Comparison of ENCODE assay signal across 21 cellular contexts in genomic region chr7:7720750-7721621, GRCh38. TPM values are rescaled to one million over a fixed set of nuclear protein-coding genes. Genes with fewer than 3 reads are reported as not detected.
DNase-seq lines count a peak whose midpoint lies in the region; ATAC-seq and TF ChIP-seq lines count a peak whose summit lies in the region.
"Had no signal": no experiment of that assay in that cellular context is flagged by ENCODE, and none has a peak within 500 bp of the region (broad histone marks: within the 10 kb centered on the region; RNA-seq: fewer than 3 reads in every experiment).

No MANE protein-coding gene starts in this region.

- peaks cover 31% of the 10 kb centered on the region for H3K4me1 Mint-ChIP-seq in brain
- H3K4me1 Mint-ChIP-seq in stimulated activated effector memory CD8-positive, alpha-beta T cell treated with anti-CD3 and anti-CD28 coated beads, Interleukin-12 subunit alpha, Interleukin-12 subunit beta, amount 100 ng/mL, for 72 hours = peaks cover 13% of the 10 kb centered on the region

- no peaks in the 10 kb centered on the region for H3K27me3 Mint-ChIP-seq in brain
- H3K27me3 Mint-ChIP-seq: activated CD4-positive, alpha-beta T cell treated with anti-CD3 and anti-CD28 coated beads, Interleukin-2, amount 10 ng/mL, durations not matched to agents 7 days and 5 days; B cell; central memory CD8-positive, alpha-beta T cell; T-cell had no signal

- no peak overlapping the region for H3K4me3 Mint-ChIP-seq in brain
- H3K4me3 Mint-ChIP-seq in stimulated activated effector memory CD8-positive, alpha-beta T cell treated with anti-CD3 and anti-CD28 coated beads, Interleukin-12 subunit alpha, Interleukin-12 subunit beta, amount 100 ng/mL, for 72 hours = no peak overlapping the region
- H3K4me3 Mint-ChIP-seq: activated CD4-positive, alpha-beta T cell treated with anti-CD3 and anti-CD28 coated beads, Interleukin-2, amount 10 ng/mL, durations not matched to agents 7 days and 5 days; B cell; central memory CD8-positive, alpha-beta T cell; natural killer cell; T-cell had no signal

- no peak for TF ChIP-seq CTCF in brain (conservative IDR thresholded peaks at IDR 0.05)

- DNase-seq in NCI-H2107 treated with DMSO at 0.1 percent for 48 hours (lab: John Stamatoyannopoulos, UW; ENCODE audit: unreplicated experiment) (peak; percentile 58), NCI-H2107 (lab: John Stamatoyannopoulos, UW) (no peak), NCI-H526 (lab: John Stamatoyannopoulos, UW) (peak; percentile 63 to 82), erythroblast (lab: John Stamatoyannopoulos, UW) (no peak)
- no peak for DNase-seq in stimulated activated effector memory CD8-positive, alpha-beta T cell treated with anti-CD3 and anti-CD28 coated beads, Interleukin-12 subunit alpha, Interleukin-12 subunit beta, amount 100 ng/mL, for 72 hours (ENCODE audit: low spot score in 2 of 2)
- DNase-seq: activated CD4-positive, alpha-beta T cell treated with anti-CD3 and anti-CD28 coated beads, Interleukin-2, amount 10 ng/mL, durations not matched to agents 7 days and 5 days; activated naive CD4-positive, alpha-beta T cell; aorta; effector CD8-positive, alpha-beta T cell; mesenchymal stem cell; natural killer cell; NCI-H2227 treated with DMSO at 0.1 percent for 48 hours; OCI-M1; stimulated activated naive CD4-positive, alpha-beta T cell treated with Interleukin-2 at 50 U/mL for 16 hours; T-cell; upper lobe of right lung had no signal

- H3K27ac Mint-ChIP-seq in brain = peak overlapping the region in 4 of 5 experiments; percentile 77 to 98 (median 86)
- H3K27ac Mint-ChIP-seq in stimulated activated effector memory CD8-positive, alpha-beta T cell treated with anti-CD3 and anti-CD28 coated beads, Interleukin-12 subunit alpha, Interleukin-12 subunit beta, amount 100 ng/mL, for 72 hours = no peak overlapping the region
- H3K27ac Mint-ChIP-seq: activated CD4-positive, alpha-beta T cell treated with anti-CD3 and anti-CD28 coated beads, Interleukin-2, amount 10 ng/mL, durations not matched to agents 7 days and 5 days; B cell; natural killer cell; T-cell had no signal

- H3K36me3 Mint-ChIP-seq in brain = peaks cover 17% of the 10 kb centered on the region
- no peaks in the 10 kb centered on the region for H3K36me3 Mint-ChIP-seq in stimulated activated effector memory CD8-positive, alpha-beta T cell treated with anti-CD3 and anti-CD28 coated beads, Interleukin-12 subunit alpha, Interleukin-12 subunit beta, amount 100 ng/mL, for 72 hours
- H3K36me3 Mint-ChIP-seq: natural killer cell had no signal

- no peak for TF ChIP-seq POLR2A in erythroblast (IDR thresholded peaks at IDR 0.05; ENCODE audit: low read length)

- H3K9me3 Mint-ChIP-seq in brain = peaks cover 0 to 13% (median 9%) of the 10 kb centered on the region in 5 experiments
- H3K9me3 Mint-ChIP-seq in stimulated activated effector memory CD8-positive, alpha-beta T cell treated with anti-CD3 and anti-CD28 coated beads, Interleukin-12 subunit alpha, Interleukin-12 subunit beta, amount 100 ng/mL, for 72 hours = no peaks in the 10 kb centered on the region
- H3K9me3 Mint-ChIP-seq: central memory CD8-positive, alpha-beta T cell; natural killer cell had no signal

- peak; percentile 30 for ATAC-seq in GM19463 (IDR thresholded peaks at IDR 0.05; ENCODE audit: unreplicated experiment)
- no peak for ATAC-seq in stimulated activated effector memory CD8-positive, alpha-beta T cell treated with anti-CD3 and anti-CD28 coated beads, Interleukin-12 subunit alpha, Interleukin-12 subunit beta, amount 100 ng/mL, for 72 hours
- no peak for ATAC-seq in GM19455 (IDR thresholded peaks at IDR 0.05; ENCODE audit: unreplicated experiment)
- ATAC-seq: T-cell, upper lobe of right lung had no signal

RNA-seq across cellular contexts. Expression of gene RPA3, which starts 2.6 kb away (rescaled TPM):
- 57.1 TPM for polyA plus RNA-seq in brain (ENCODE audit: insufficient read depth, low read depth, low replicate concordance)

Comparison
In these comparisons a context has a peak if more than half of its experiments do, and no peak if none do; other contexts are left out.
1. DNase-seq: peak in NCI-H2107 treated with DMSO at 0.1 percent for 48 hours (single experiment) and NCI-H526 (2 of 2); none in NCI-H2107 (single experiment), erythroblast (0 of 2) and stimulated activated effector memory CD8-positive, alpha-beta T cell treated with anti-CD3 and anti-CD28 coated beads, Interleukin-12 subunit alpha, Interleukin-12 subunit beta, amount 100 ng/mL, for 72 hours (0 of 2).